ENCODE assay signal across 24 cellular contexts in the genomic region with DNA sequence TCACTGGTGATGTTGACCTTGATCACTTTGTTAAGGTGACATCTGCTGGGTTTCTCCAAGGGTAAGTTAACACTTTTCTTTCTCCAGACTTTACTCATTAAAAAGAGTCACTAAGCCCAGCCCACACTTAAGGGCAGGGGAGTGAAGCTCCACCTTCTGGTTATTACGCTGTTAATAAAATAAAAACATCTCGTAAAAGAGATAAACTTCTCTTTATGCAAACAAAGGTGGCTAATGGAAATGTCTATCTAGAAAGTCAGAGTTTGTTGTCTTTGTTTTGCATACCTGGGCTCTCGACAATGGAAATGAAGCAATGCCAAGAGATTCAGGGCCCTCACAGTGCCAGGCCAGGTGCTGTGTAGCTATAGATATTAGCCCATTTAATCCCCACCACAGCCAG.
"Had no signal": no experiment of that assay in that cellular context is flagged by ENCODE, and none has a peak within 500 bp of the region (broad histone marks: within the 10 kb centered on the region; RNA-seq: fewer than 3 reads in every experiment).

No MANE protein-coding gene starts in this region.

- H3K4me3 ChIP-seq: heart right ventricle, left lung, lower lobe of right lung, neural progenitor cell, testis, upper lobe of right lung had no signal

- DNase-seq: activated CD4-positive, alpha-beta T cell treated with anti-CD3 and anti-CD28 coated beads for 4 hours; activated CD4-positive, alpha-beta T cell treated with anti-CD3 and anti-CD28 coated beads, Interleukin-2, amount 50 U/mL, for 4 hours; activated CD8-positive, alpha-beta memory T cell treated with anti-CD3 and anti-CD28 coated beads, Interleukin-2, amount 50 U/mL, for 48 hours; activated gamma-delta T cell; activated naive CD4-positive, alpha-beta T cell treated with anti-CD3 and anti-CD28 coated beads, Interleukin-2, amount 10 ng/mL, durations not matched to agents 7 days and 5 days; activated T-cell treated with anti-CD3 and anti-CD28 coated beads, Interleukin-2, amount 50 U/mL, for 24 hours; amniotic stem cell; brain microvascular endothelial cell; caudate nucleus; foreskin keratinocyte; heart right ventricle; kidney glomerular epithelial cell; left lung; lower lobe of right lung; mesenchymal stem cell; natural killer cell; occipital lobe; right cardiac atrium; stimulated activated CD4-positive, alpha-beta T cell treated with anti-CD3 and anti-CD28 coated beads, Interleukin-2, amount 100 ng/mL, for 48 hours; stimulated activated naive CD8-positive, alpha-beta T cell treated with anti-CD3 and anti-CD28 coated beads, Interleukin-15, Interleukin-2, amounts not matched to agents 100 U/mL and 50 U/mL, for 24 hours; T-cell; testis; upper lobe of right lung had no signal

- H3K9me3 ChIP-seq: left lung, lower lobe of right lung, testis, upper lobe of right lung had no signal

- H3K4me1 ChIP-seq: foreskin keratinocyte, left lung, lower lobe of right lung, testis, upper lobe of right lung had no signal

- H3K36me3 ChIP-seq: brain microvascular endothelial cell, heart right ventricle, left lung, lower lobe of right lung, neural progenitor cell, upper lobe of right lung had no signal

- H3K27ac ChIP-seq: brain microvascular endothelial cell, foreskin keratinocyte, heart right ventricle, left lung, lower lobe of right lung, neural progenitor cell, testis, upper lobe of right lung had no signal

- H3K27me3 ChIP-seq: brain microvascular endothelial cell, foreskin keratinocyte, heart right ventricle, left lung, neural progenitor cell, testis, upper lobe of right lung had no signal
